Comparison of ENCODE assay signal across 1 cellular context in the genomic region with DNA sequence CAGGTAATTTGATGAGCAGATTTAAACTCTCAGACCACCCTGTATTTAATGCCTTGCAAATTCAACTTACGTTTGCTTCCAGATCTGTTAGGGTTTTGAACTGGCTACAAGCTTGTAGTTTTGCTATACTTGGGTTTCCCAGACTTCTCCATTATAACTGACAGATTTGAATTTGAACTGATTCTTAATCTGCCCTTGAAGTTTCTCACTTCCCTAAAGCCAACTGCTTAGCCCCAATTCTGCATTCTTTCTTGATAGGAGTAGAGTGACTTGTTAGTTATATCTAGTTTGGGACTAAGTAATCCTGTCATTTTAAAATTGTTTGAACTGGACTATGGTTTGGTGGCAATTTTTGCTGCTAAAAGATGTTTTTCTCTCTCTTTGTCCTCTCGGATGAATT.
TF ChIP-seq lines count a peak whose summit lies in the region.

No MANE protein-coding gene starts in this region.

TF ChIP-seq in SK-N-SH, 30 proteins besides CTCF, POLR2A, EP300 and RAD21 (continued from another document):
- TF ChIP-seq FOSL2 (IDR thresholded peaks at IDR 0.05; ENCODE audit: borderline replicate concordance, low read depth), result no peak
